In genomic region chr3:196009456-196009855, GRCh38 we compare ENCODE assay signal across 29 cellular contexts.
"Had no signal": no experiment of that assay in that cellular context is flagged by ENCODE, and none has a peak within 500 bp of the region (broad histone marks: within the 10 kb centered on the region; RNA-seq: fewer than 3 reads in every experiment).

No MANE protein-coding gene starts in this region.

- ATAC-seq: psoas muscle; right lobe of liver; stimulated activated effector memory CD8-positive, alpha-beta T cell treated with anti-CD3 and anti-CD28 coated beads, Interleukin-12 subunit alpha, Interleukin-12 subunit beta, amount 100 ng/mL, for 72 hours; stimulated activated naive B cell treated with anti-CD40 and anti-IgM and Interleukin-4, amounts not matched to agents 10 μg/mL and 1 μg/mL and 100 μg/mL, for 72 hours had no signal

- H3K9me3 Mint-ChIP-seq: natural killer cell treated with Interleukin-12 subunit alpha and Interleukin-12 subunit beta and Interleukin-15 and Interleukin-18, amount 100 ng/mL, for 72 hours; stimulated activated naive CD8-positive, alpha-beta T cell treated with anti-CD3 and anti-CD28 coated beads, Interleukin-15, Interleukin-2, amounts not matched to agents 100 ng/mL and 50 ng/mL, for 24 hours had no signal

- H3K36me3 Mint-ChIP-seq: stimulated activated effector memory CD8-positive, alpha-beta T cell treated with anti-CD3 and anti-CD28 coated beads, Interleukin-12 subunit alpha, Interleukin-12 subunit beta, amount 100 ng/mL, for 72 hours; stimulated activated naive B cell treated with anti-CD40 and anti-IgM and Interleukin-4, amounts not matched to agents 10 μg/mL and 1 μg/mL and 100 μg/mL, for 72 hours had no signal

- H3K9me3 ChIP-seq: neutrophil, ovary, psoas muscle, right lobe of liver, sigmoid colon, thoracic aorta, thyroid gland, tibial nerve, upper lobe of left lung, vagina had no signal

- H3K27ac Mint-ChIP-seq: natural killer cell treated with Interleukin-12 subunit alpha and Interleukin-12 subunit beta and Interleukin-15 and Interleukin-18, amount 100 ng/mL, for 72 hours; nephron progenitor cell; progenitor cell of endocrine pancreas; stimulated activated effector memory CD8-positive, alpha-beta T cell treated with anti-CD3 and anti-CD28 coated beads, Interleukin-12 subunit alpha, Interleukin-12 subunit beta, amount 100 ng/mL, for 72 hours; stimulated activated naive B cell treated with anti-CD40 and anti-IgM and Interleukin-4, amounts not matched to agents 10 μg/mL and 1 μg/mL and 100 μg/mL, for 72 hours; stimulated activated naive CD8-positive, alpha-beta T cell treated with anti-CD3 and anti-CD28 coated beads, Interleukin-15, Interleukin-2, amounts not matched to agents 100 ng/mL and 50 ng/mL, for 24 hours had no signal

- DNase-seq: nephron progenitor cell; nucleus accumbens; ovary; posterior cingulate gyrus; psoas muscle; right cardiac atrium; right lobe of liver; small intestine; stimulated activated CD4-positive, alpha-beta T cell treated with anti-CD3 and anti-CD28 coated beads, Interleukin-15, amount 100 ng/mL, for 24 hours; stimulated activated CD4-positive, alpha-beta T cell treated with anti-CD3 and anti-CD28 coated beads, Interleukin-2, amount 100 ng/mL, for 24 hours; stimulated activated CD4-positive, alpha-beta T cell treated with anti-CD3 and anti-CD28 coated beads, Interleukin-2, amount 100 ng/mL, for 48 hours; stimulated activated CD4-positive, alpha-beta T cell treated with anti-CD3 and anti-CD28 coated beads, Interleukin-4, amount 100 ng/mL, for 24 hours; stimulated activated naive B cell treated with anti-CD40 and anti-IgM and Interleukin-4, amounts not matched to agents 10 μg/mL and 1 μg/mL and 100 μg/mL, for 72 hours; stimulated activated naive CD4-positive, alpha-beta T cell treated with Interleukin-2 at 50 U/mL for 16 hours; stomach; thyroid gland; trophoblast cell had no signal

- H3K4me1 ChIP-seq: parathyroid adenoma, psoas muscle, right lobe of liver, sigmoid colon, stomach, thyroid gland, tibial nerve, upper lobe of left lung, vagina had no signal

- H3K27ac ChIP-seq: neutrophil, ovary, parathyroid adenoma, psoas muscle, right lobe of liver, sigmoid colon, stomach, thoracic aorta, thyroid gland, tibial nerve, upper lobe of left lung, vagina had no signal

- H3K4me3 ChIP-seq: ovary, psoas muscle, right lobe of liver, sigmoid colon, stomach, thoracic aorta, thyroid gland, tibial nerve, upper lobe of left lung, vagina had no signal

- H3K4me1 Mint-ChIP-seq: nephron progenitor cell; neural crest cell; stimulated activated effector memory CD8-positive, alpha-beta T cell treated with anti-CD3 and anti-CD28 coated beads, Interleukin-12 subunit alpha, Interleukin-12 subunit beta, amount 100 ng/mL, for 72 hours; stimulated activated naive B cell treated with anti-CD40 and anti-IgM and Interleukin-4, amounts not matched to agents 10 μg/mL and 1 μg/mL and 100 μg/mL, for 72 hours had no signal

- H3K27me3 ChIP-seq: ovary, right lobe of liver, thyroid gland, upper lobe of left lung, vagina had no signal

- H3K36me3 ChIP-seq: neutrophil, ovary, right lobe of liver, sigmoid colon, stomach, thoracic aorta, thyroid gland, tibial nerve, upper lobe of left lung, vagina had no signal

- H3K4me3 Mint-ChIP-seq: natural killer cell treated with Interleukin-12 subunit alpha and Interleukin-12 subunit beta and Interleukin-15 and Interleukin-18, amount 100 ng/mL, for 72 hours; nephron progenitor cell; neural crest cell; stimulated activated effector memory CD8-positive, alpha-beta T cell treated with anti-CD3 and anti-CD28 coated beads, Interleukin-12 subunit alpha, Interleukin-12 subunit beta, amount 100 ng/mL, for 72 hours; stimulated activated naive B cell treated with anti-CD40 and anti-IgM and Interleukin-4, amounts not matched to agents 10 μg/mL and 1 μg/mL and 100 μg/mL, for 72 hours; stimulated activated naive CD8-positive, alpha-beta T cell treated with anti-CD3 and anti-CD28 coated beads, Interleukin-15, Interleukin-2, amounts not matched to agents 100 ng/mL and 50 ng/mL, for 24 hours had no signal
